In genomic region chr7:144004703-144005102, GRCh38 we compare ENCODE assay signal across 33 cellular contexts. TPM values are rescaled to one million over a fixed set of nuclear protein-coding genes. Genes with fewer than 3 reads are reported as not detected.
"Had no signal": no experiment of that assay in that cellular context is flagged by ENCODE, and none has a peak within 500 bp of the region (broad histone marks: within the 10 kb centered on the region; RNA-seq: fewer than 3 reads in every experiment).

No MANE protein-coding gene starts in this region.

- H3K9me3 ChIP-seq: esophagus squamous epithelium, gastrocnemius medialis, lower lobe of right lung had no signal

- H3K4me1 ChIP-seq: esophagus squamous epithelium, gastrocnemius medialis, heart right ventricle, left lung, lower lobe of right lung had no signal

- H3K36me3 ChIP-seq: esophagus squamous epithelium, gastrocnemius medialis, heart right ventricle, left lung, lower lobe of right lung had no signal

- DNase-seq: dermis blood vessel endothelial cell; dorsolateral prefrontal cortex; effector CD4-positive, alpha-beta T cell; effector memory CD4-positive, alpha-beta T cell; esophagus squamous epithelium; foreskin fibroblast; foreskin melanocyte; gastrocnemius medialis; glutamatergic neuron; head of caudate nucleus; heart right ventricle; hippocampal formation; left cardiac atrium; left lung; left ventricle myocardium superior; lower lobe of right lung; mesenchymal stem cell; mucosa of descending colon; naive B cell had no signal

- ATAC-seq: gastrocnemius medialis, heart right ventricle, left cardiac atrium, left lung, left ventricle myocardium superior, lower lobe of right lung, mucosa of descending colon had no signal

- H3K27ac ChIP-seq: coronary artery, dorsolateral prefrontal cortex, esophagus squamous epithelium, gastrocnemius medialis, heart right ventricle, left lung, lower lobe of right lung had no signal

- FAIRE-seq: colon, endothelial cell of umbilical vein, islet of Langerhans, keratinocyte had no signal

- H3K27me3 ChIP-seq: esophagus squamous epithelium, gastrocnemius medialis, heart right ventricle, left lung had no signal

- H3K4me3 ChIP-seq: coronary artery, dorsolateral prefrontal cortex, esophagus squamous epithelium, gastrocnemius medialis, heart right ventricle, left lung, lower lobe of right lung, mucosa of descending colon had no signal

RNA-seq across cellular contexts. Expression of gene OR6B1, which starts 4.6 kb away (rescaled TPM):
- total RNA-seq: dermis blood vessel endothelial cell, endothelial cell of umbilical vein, epithelial cell of proximal tubule, esophagus squamous epithelium, gastrocnemius medialis, glomerular endothelial cell, heart right ventricle, kidney epithelial cell, left cardiac atrium, left lung, left ventricle myocardium superior, lower leg skin, lower lobe of right lung, lung microvascular endothelial cell, mesenteric fat pad, mesothelial cell of epicardium, mucosa of descending colon had no signal
- polyA plus RNA-seq: endothelial cell of umbilical vein, esophagus, heart right ventricle, keratinocyte had no signal

RNA-seq across cellular contexts. Expression of gene OR2A5, which starts 44.0 kb away (rescaled TPM):
- total RNA-seq: dermis blood vessel endothelial cell, dorsolateral prefrontal cortex, endothelial cell of umbilical vein, epithelial cell of proximal tubule, esophagus squamous epithelium, gastrocnemius medialis, glomerular endothelial cell, heart right ventricle, kidney epithelial cell, left cardiac atrium, left lung, left ventricle myocardium superior, lower leg skin, lower lobe of right lung, lung microvascular endothelial cell, mesenteric fat pad, mesothelial cell of epicardium, mucosa of descending colon, myocyte had no signal
- polyA plus RNA-seq: endothelial cell of umbilical vein, esophagus, heart right ventricle, keratinocyte had no signal

RNA-seq across cellular contexts. Expression of gene OR2F1, which starts 50.1 kb away (rescaled TPM):
- total RNA-seq: dermis blood vessel endothelial cell, endothelial cell of umbilical vein, epithelial cell of proximal tubule, esophagus squamous epithelium, gastrocnemius medialis, glomerular endothelial cell, heart right ventricle, left cardiac atrium, left lung, left ventricle myocardium superior, lower leg skin, lower lobe of right lung, lung microvascular endothelial cell, mesenteric fat pad, mesothelial cell of epicardium, mucosa of descending colon, myocyte had no signal
- polyA plus RNA-seq: endothelial cell of umbilical vein, esophagus, heart right ventricle, keratinocyte had no signal
